ENCODE assay signal across 15 cellular contexts in the genomic region with DNA sequence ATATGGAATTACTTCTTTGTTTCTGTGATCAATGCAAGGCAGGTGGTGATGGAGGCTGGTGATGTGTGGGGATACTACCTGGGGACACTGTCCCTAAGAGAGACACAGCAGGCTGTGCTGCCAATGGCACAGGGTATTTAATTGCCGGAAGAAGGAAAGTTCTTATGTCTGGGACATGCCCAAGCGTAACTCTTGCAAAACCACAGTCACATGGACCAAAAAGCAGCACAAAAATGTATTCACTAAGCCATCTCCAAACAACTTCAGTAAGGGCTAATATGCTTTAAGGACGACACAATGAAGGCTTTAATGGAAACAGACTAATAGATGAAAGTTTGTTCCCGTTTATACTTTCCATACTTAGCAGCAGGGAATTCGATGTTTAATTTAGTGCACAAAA. TPM values are rescaled to one million over a fixed set of nuclear protein-coding genes. Genes with fewer than 3 reads are reported as not detected.
DNase-seq lines count a peak whose midpoint lies in the region; ATAC-seq and TF ChIP-seq lines count a peak whose summit lies in the region.
"Had no signal": no experiment of that assay in that cellular context is flagged by ENCODE, and none has a peak within 500 bp of the region (broad histone marks: within the 10 kb centered on the region; RNA-seq: fewer than 3 reads in every experiment).

No MANE protein-coding gene starts in this region.

- H3K27me3 ChIP-seq in endodermal cell (ENCODE audit: control insufficient read depth, insufficient read depth, low read length, poor library complexity, severe bottlenecking), result no peaks in the 10 kb centered on the region
- H3K27me3 ChIP-seq in suprapubic skin, result no peaks in the 10 kb centered on the region

- H3K27ac Mint-ChIP-seq in endodermal cell (peak overlapping the region; percentile 59), neural crest cell (ENCODE audit: unreplicated experiment) (peak overlapping the region; percentile 84)
- H3K27ac Mint-ChIP-seq: activated naive CD8-positive, alpha-beta T cell had no signal

- H3K4me1 Mint-ChIP-seq in endodermal cell, result no peaks in the 10 kb centered on the region
- peaks cover 3% of the 10 kb centered on the region for H3K4me1 Mint-ChIP-seq in neural crest cell

- H3K9me3 Mint-ChIP-seq in endodermal cell (no peaks in the 10 kb centered on the region), neural crest cell (no peaks in the 10 kb centered on the region)

- POLR2A ChIA-PET in RWPE1 (lab: Yijun Ruan, JAX; ENCODE audit: low non-redundant PET), result no interaction called here

- TF ChIP-seq EP300 in suprapubic skin (IDR thresholded peaks at IDR 0.05), result no peak

- 94 to 97% methylated on average over 5 of the region's 5 CpGs for WGBS in endodermal cell (ENCODE audit: insufficient coverage in 1 of 2, insufficient read length in 1 of 2), 2 experiments
- 66% methylated on average over 5 of the region's 5 CpGs for WGBS in suprapubic skin

- peaks cover 11% of the 10 kb centered on the region for H3K9me3 ChIP-seq in endodermal cell (ENCODE audit: control insufficient read depth, low read length)
- no peaks in the 10 kb centered on the region for H3K9me3 ChIP-seq in suprapubic skin
- H3K9me3 ChIP-seq: mucosa of descending colon, SK-N-SH had no signal

- DNase-seq in EH (ENCODE audit: low read depth), result peak; percentile 39
- peak; percentile 13 for DNase-seq in RWPE1 (ENCODE audit: low spot score)
- DNase-seq in endodermal cell, result no peak
- no peak for DNase-seq in neural crest cell (ENCODE audit: low read depth, low spot score)
- DNase-seq in stimulated activated naive CD4-positive, alpha-beta T cell treated with Interleukin-2 at 50 U/mL for 16 hours (lab: John Stamatoyannopoulos, UW), result no peak
- DNase-seq in KG1 (lab: John Stamatoyannopoulos, UW), result no peak
- DNase-seq in suprapubic skin (ENCODE audit: low spot score in 2 of 2), result no peak
- DNase-seq: activated CD8-positive, alpha-beta memory T cell treated with anti-CD3 and anti-CD28 coated beads, Interleukin-2, amount 50 U/mL, for 48 hours; C1 segment of cervical spinal cord; mucosa of descending colon; NCI-H2171 treated with DMSO at 0.1 percent for 48 hours; SK-N-SH had no signal

- TF ChIP-seq CTCF in RWPE1 (conservative IDR thresholded peaks at IDR 0.05; ENCODE audit: low read depth) (no peak), endodermal cell (conservative IDR thresholded peaks at IDR 0.05) (no peak), neural crest cell (conservative IDR thresholded peaks at IDR 0.05) (no peak), suprapubic skin (IDR thresholded peaks at IDR 0.05) (no peak)

- H3K27me3 Mint-ChIP-seq in endodermal cell (ENCODE audit: insufficient read depth), result no peaks in the 10 kb centered on the region
- no peaks in the 10 kb centered on the region for H3K27me3 Mint-ChIP-seq in neural crest cell (ENCODE audit: low read depth)
- H3K27me3 Mint-ChIP-seq: activated naive CD8-positive, alpha-beta T cell had no signal

- no peak overlapping the region for H3K4me3 ChIP-seq in endodermal cell (ENCODE audit: low read length)
- no peak overlapping the region for H3K4me3 ChIP-seq in suprapubic skin
- H3K4me3 ChIP-seq: coronary artery, mucosa of descending colon had no signal

- ATAC-seq in GM19452 (IDR thresholded peaks at IDR 0.05; ENCODE audit: unreplicated experiment), result no peak
- ATAC-seq: mucosa of descending colon had no signal

- H3K36me3 Mint-ChIP-seq in endodermal cell (ENCODE audit: low read depth), result peaks cover 70% of the 10 kb centered on the region
- H3K36me3 Mint-ChIP-seq in neural crest cell (ENCODE audit: low read depth), result peaks cover 19% of the 10 kb centered on the region

- H3K4me1 ChIP-seq in endodermal cell (ENCODE audit: control insufficient read depth, insufficient read depth, low read length), result no peaks in the 10 kb centered on the region
- no peaks in the 10 kb centered on the region for H3K4me1 ChIP-seq in suprapubic skin

- no peak overlapping the region for H3K27ac ChIP-seq in RWPE1
- H3K27ac ChIP-seq in endodermal cell (ENCODE audit: low read depth, low read length), result no peak overlapping the region
- no peak overlapping the region for H3K27ac ChIP-seq in suprapubic skin
- H3K27ac ChIP-seq: coronary artery had no signal

- H3K36me3 ChIP-seq in endodermal cell (ENCODE audit: control insufficient read depth, insufficient read depth, low read length) (peaks cover 58% of the 10 kb centered on the region), suprapubic skin (peaks cover 53% of the 10 kb centered on the region)

- no peak for TF ChIP-seq POLR2A in suprapubic skin (IDR thresholded peaks at IDR 0.05)

- H3K4me3 Mint-ChIP-seq in endodermal cell, result no peak overlapping the region
- no peak overlapping the region for H3K4me3 Mint-ChIP-seq in neural crest cell
- H3K4me3 Mint-ChIP-seq: activated naive CD8-positive, alpha-beta T cell had no signal

- no peak overlapping the region for H3K9ac ChIP-seq in endodermal cell (ENCODE audit: extremely low read depth, low read length, poor library complexity, severe bottlenecking)
- H3K9ac ChIP-seq: SK-N-SH had no signal

- CTCF ChIA-PET in RWPE1 (lab: Yijun Ruan, JAX), result no interaction called here

RNA-seq across cellular contexts. Expression of gene AP1S3, which starts 49.7 kb away (rescaled TPM):
- total RNA-seq in endodermal cell, result 1 to 10 TPM; 5.6 to 6.9 TPM
- polyA plus RNA-seq in endodermal cell (2013, experiment 1 of 2), result 3.0 TPM
- polyA plus RNA-seq in endodermal cell (2013, experiment 2 of 2), result 2.7 TPM
- total RNA-seq in neural crest cell, result 4.1 and 5.0 TPM in 2 replicates
- total RNA-seq in suprapubic skin, result 1 to 10 TPM in 3 of 4 donors, under 1 TPM in 1; 0.72 to 8.4 (median 3.1) TPM

RNA-seq across cellular contexts. Expression of gene WDFY1, which starts 58.0 kb away (rescaled TPM):
- total RNA-seq in endodermal cell (10 to 100 TPM; 61.9 to 69.7 TPM), neural crest cell (41.1 and 43.3 TPM in 2 replicates), suprapubic skin (10 to 100 TPM; 20.2 to 39.8 (median 32.6) TPM)
- 49.0 TPM for polyA plus RNA-seq in endodermal cell (2013, experiment 1 of 2)
- polyA plus RNA-seq in endodermal cell (2013, experiment 2 of 2), result 43.4 TPM

Comparison
In these comparisons a context has a peak if more than half of its experiments do, and no peak if none do; other contexts are left out.
1. DNase-seq: peak in EH (single experiment) and RWPE1 (single experiment); none in endodermal cell (single experiment), neural crest cell (single experiment), stimulated activated naive CD4-positive, alpha-beta T cell treated with Interleukin-2 at 50 U/mL for 16 hours (single experiment), KG1 (single experiment) and suprapubic skin (0 of 2).